In genomic region chr1:109802901-109803561, GRCh38 we compare ENCODE assay signal across 9 cellular contexts. TPM values are rescaled to one million over a fixed set of nuclear protein-coding genes. Genes with fewer than 3 reads are reported as not detected.
DNase-seq lines count a peak whose midpoint lies in the region; ATAC-seq and TF ChIP-seq lines count a peak whose summit lies in the region.
"Had no signal": no experiment of that assay in that cellular context is flagged by ENCODE, and none has a peak within 500 bp of the region (broad histone marks: within the 10 kb centered on the region; RNA-seq: fewer than 3 reads in every experiment).

No MANE protein-coding gene starts in this region.

- peak overlapping the region; percentile 98 for H3K27ac ChIP-seq in MM.1S (ENCODE audit: low read length)
- peak overlapping the region; percentile 46 for H3K27ac ChIP-seq in left ventricle myocardium inferior (replicated peaks)
- no peak overlapping the region for H3K27ac ChIP-seq in A673 (ENCODE audit: low read depth, low read length, poor library complexity, severe bottlenecking)
- peak overlapping the region in 1 of 4 donors; percentile 75 for H3K27ac ChIP-seq in tibial nerve

- POLR2A ChIA-PET in A673 (lab: Charles Lee; ENCODE audit: low non-redundant PET): no interaction called here

- no peaks in the 10 kb centered on the region for H3K9me2 ChIP-seq in MM.1S (replicated peaks; ENCODE audit: insufficient read depth, low read length)

- H3K27me3 ChIP-seq in MM.1S (replicated peaks; ENCODE audit: insufficient read depth, low read length) (no peaks in the 10 kb centered on the region), left ventricle myocardium inferior (ENCODE audit: low read depth) (no peaks in the 10 kb centered on the region), A673 (replicated peaks; ENCODE audit: insufficient read depth, low read depth, low read length, poor library complexity) (no peaks in the 10 kb centered on the region), tibial nerve (no peaks in the 10 kb centered on the region)
- H3K27me3 ChIP-seq: breast epithelium had no signal

- peak; percentile 17 to 20 for ATAC-seq in activated naive CD4-positive, alpha-beta T cell treated with anti-CD3 and anti-CD28 coated beads, Interleukin-2, amount 50 U/mL, for 72 hours

- CTCF ChIA-PET in A673 (lab: Charles Lee): no interaction called here

- TF ChIP-seq EP300 in tibial nerve (IDR thresholded peaks at IDR 0.05): no peak

- intact Hi-C loops in left ventricle myocardium inferior (cut with micrococcal nuclease) (no loop called here), A673 (cut with micrococcal nuclease; ENCODE audit: unreplicated experiment) (no loop called here)

- no TSS peak for BruUV-seq in A673 (replicated peaks; lab: Mats Ljungman, UMichigan)

- no peaks in the 10 kb centered on the region for H3K9me3 Mint-ChIP-seq in activated naive CD4-positive, alpha-beta T cell treated with anti-CD3 and anti-CD28 coated beads, Interleukin-2, amount 50 U/mL, for 72 hours

- H3K4me3 ChIP-seq in MM.1S (ENCODE audit: low read length): no peak overlapping the region; the same call in 1 of the 2 replicates
- no peak overlapping the region for H3K4me3 ChIP-seq in left ventricle myocardium inferior
- H3K4me3 ChIP-seq in A673 (ENCODE audit: low read depth, low read length, poor library complexity, severe bottlenecking): no peak overlapping the region
- no peak overlapping the region for H3K4me3 ChIP-seq in tibial nerve
- H3K4me3 ChIP-seq: breast epithelium had no signal

- TF ChIP-seq CTCF in MM.1S (IDR thresholded peaks at IDR 0.05; ENCODE audit: low read length) (no peak), left ventricle myocardium inferior (IDR thresholded peaks at IDR 0.05; ENCODE audit: borderline replicate concordance) (no peak), A673 (conservative IDR thresholded peaks at IDR 0.05; ENCODE audit: low read depth, low read length) (no peak), tibial nerve (IDR thresholded peaks at IDR 0.05) (no peak)

- peak overlapping the region; percentile 65; the same call in 1 of the 2 replicates for H2AFZ ChIP-seq in MM.1S (ENCODE audit: low read length)

- H3F3A ChIP-seq in MM.1S (ENCODE audit: insufficient read depth, low read length): peaks cover 26% of the 10 kb centered on the region

- WGBS in tibial nerve, 2 donors: 40 to 44% methylated on average over 5 of the region's 5 CpGs

- H3K36me3 ChIP-seq in MM.1S (replicated peaks; ENCODE audit: insufficient read depth, low read length) (no peaks in the 10 kb centered on the region), left ventricle myocardium inferior (no peaks in the 10 kb centered on the region), A673 (ENCODE audit: insufficient read depth, low read length, poor library complexity, severe bottlenecking) (no peaks in the 10 kb centered on the region), tibial nerve (no peaks in the 10 kb centered on the region)
- H3K36me3 ChIP-seq: breast epithelium had no signal

- H3K9ac ChIP-seq in MM.1S (ENCODE audit: low read length): peak overlapping the region; percentile 64

- peak overlapping the region; percentile 52 for H3K4me2 ChIP-seq in MM.1S (ENCODE audit: low read depth, low read length)

- H3K79me2 ChIP-seq in MM.1S (ENCODE audit: low read length): no peaks in the 10 kb centered on the region

- no peaks in the 10 kb centered on the region for H3K36me3 Mint-ChIP-seq in activated naive CD4-positive, alpha-beta T cell treated with anti-CD3 and anti-CD28 coated beads, Interleukin-2, amount 50 U/mL, for 72 hours

- H4K20me1 ChIP-seq in MM.1S (ENCODE audit: insufficient read depth, low read length): no peaks in the 10 kb centered on the region

- H3K9me3 ChIP-seq in MM.1S (replicated peaks; ENCODE audit: insufficient read depth, low read length) (no peaks in the 10 kb centered on the region), left ventricle myocardium inferior (replicated peaks) (no peaks in the 10 kb centered on the region), A673 (ENCODE audit: low read depth, low read length, poor library complexity, severe bottlenecking) (no peaks in the 10 kb centered on the region), tibial nerve (no peaks in the 10 kb centered on the region)
- H3K9me3 ChIP-seq: breast epithelium had no signal

- no peak for TF ChIP-seq POLR2A in tibial nerve (IDR thresholded peaks at IDR 0.05)

- peaks cover 31% of the 10 kb centered on the region for H3K4me1 ChIP-seq in MM.1S (ENCODE audit: low read length)
- H3K4me1 ChIP-seq in left ventricle myocardium inferior: peaks cover 33% of the 10 kb centered on the region
- H3K4me1 ChIP-seq in A673 (ENCODE audit: insufficient read depth, low read length, poor library complexity, severe bottlenecking): peaks cover 8% of the 10 kb centered on the region
- H3K4me1 ChIP-seq in tibial nerve: peaks cover 0 to 52% (median 19%) of the 10 kb centered on the region in 4 donors

- DNase-seq in MM.1S: no peak
- peak in 1 of 2 donors; percentile 53 for DNase-seq in activated naive CD4-positive, alpha-beta T cell treated with anti-CD3 and anti-CD28 coated beads, Interleukin-2, amount 50 U/mL, for 72 hours (ENCODE audit: low spot score in 2 of 2)
- no peak for DNase-seq in left ventricle myocardium inferior
- DNase-seq in stimulated activated CD8-positive, alpha-beta memory T cell treated with anti-CD3 and anti-CD28 coated beads, Interleukin-4, amount 100 ng/mL, for 48 hours: peak; percentile 45
- no peak for DNase-seq in RKO (ENCODE audit: low spot score)
- no peak for DNase-seq in A673 (ENCODE audit: low spot score)
- no peak for DNase-seq in stimulated activated CD4-positive, alpha-beta T cell treated with anti-CD3 and anti-CD28 coated beads, Interleukin-12 subunit alpha, Interleukin-12 subunit beta, amount 100 ng/mL, for 4 hours
- no peak for DNase-seq in tibial nerve (ENCODE audit: low spot score in 2 of 2)

- H3K27ac Mint-ChIP-seq in activated naive CD4-positive, alpha-beta T cell treated with anti-CD3 and anti-CD28 coated beads, Interleukin-2, amount 50 U/mL, for 72 hours: peak overlapping the region; percentile 88 to 94

RNA-seq across cellular contexts. Expression of gene EPS8L3, which starts 39.3 kb away (rescaled TPM):
- not detected for total RNA-seq in activated naive CD4-positive, alpha-beta T cell treated with anti-CD3 and anti-CD28 coated beads, Interleukin-2, amount 50 U/mL, for 72 hours
- 0.11 TPM for total RNA-seq in left ventricle myocardium inferior
- not detected in 2 replicates for total RNA-seq in A673 (2021)
- not detected for total RNA-seq in tibial nerve
